In genomic region chr15:74234598-74234875, GRCh38 we compare ENCODE assay signal across 23 cellular contexts. TPM values are rescaled to one million over a fixed set of nuclear protein-coding genes. Genes with fewer than 3 reads are reported as not detected.
"Had no signal": no experiment of that assay in that cellular context is flagged by ENCODE, and none has a peak within 500 bp of the region (broad histone marks: within the 10 kb centered on the region; RNA-seq: fewer than 3 reads in every experiment).

No MANE protein-coding gene starts in this region.

- H3K4me1 Mint-ChIP-seq: activated T-helper 17 cell treated with anti-CD3 and anti-CD28 coated beads, Interleukin-2, amount 50 U/mL, for 72 hours; stimulated activated effector memory CD8-positive, alpha-beta T cell treated with anti-CD3 and anti-CD28 coated beads, Interleukin-12 subunit alpha, Interleukin-12 subunit beta, amount 100 ng/mL, for 72 hours; stimulated activated naive CD8-positive, alpha-beta T cell treated with anti-CD3 and anti-CD28 coated beads, Interleukin-15, amount 100 ng/mL, for 72 hours had no signal

- H3K9me3 ChIP-seq: right lobe of liver, tibial nerve had no signal

- H3K27ac ChIP-seq: brain microvascular endothelial cell, right lobe of liver, skin epidermis, tibial nerve had no signal

- H3K36me3 ChIP-seq: brain microvascular endothelial cell, right lobe of liver, tibial nerve had no signal

- H3K4me3 Mint-ChIP-seq: activated T-cell treated with anti-CD3 and anti-CD28 coated beads, Interleukin-2, amount 50 U/mL, for 24 hours; activated T-helper 17 cell treated with anti-CD3 and anti-CD28 coated beads, Interleukin-2, amount 50 U/mL, for 72 hours; effector memory CD8-positive, alpha-beta T cell; nephron progenitor cell; stimulated activated effector memory CD8-positive, alpha-beta T cell treated with anti-CD3 and anti-CD28 coated beads, Interleukin-12 subunit alpha, Interleukin-12 subunit beta, amount 100 ng/mL, for 72 hours; stimulated activated naive CD8-positive, alpha-beta T cell treated with anti-CD3 and anti-CD28 coated beads, Interleukin-15, amount 100 ng/mL, for 72 hours; T-helper 2 cell treated with Interferon-gamma antibody and Interleukin-4, amounts not matched to agents 5 μg/mL and 100 μg/mL, for 36 hours had no signal

- H3K4me3 ChIP-seq: dorsolateral prefrontal cortex, right lobe of liver, skin epidermis, tibial nerve had no signal

- H3K27ac Mint-ChIP-seq: activated naive CD4-positive, alpha-beta T cell treated with anti-CD3 and anti-CD28 coated beads, Interleukin-2, amount 50 U/mL, for 72 hours; activated T-cell treated with anti-CD3 and anti-CD28 coated beads, Interleukin-2, amount 50 U/mL, for 24 hours; activated T-helper 17 cell treated with anti-CD3 and anti-CD28 coated beads, Interleukin-2, amount 50 U/mL, for 72 hours; effector memory CD8-positive, alpha-beta T cell; nephron progenitor cell; stimulated activated effector memory CD8-positive, alpha-beta T cell treated with anti-CD3 and anti-CD28 coated beads, Interleukin-12 subunit alpha, Interleukin-12 subunit beta, amount 100 ng/mL, for 72 hours; T-helper 2 cell treated with Interferon-gamma antibody and Interleukin-4, amounts not matched to agents 5 μg/mL and 100 μg/mL, for 36 hours had no signal

- DNase-seq: activated T-cell treated with anti-CD3 and anti-CD28 coated beads, Interleukin-2, amount 50 U/mL, for 24 hours; aorta; brain microvascular endothelial cell; dorsolateral prefrontal cortex; effector memory CD8-positive, alpha-beta T cell; glutamatergic neuron; hypothalamus; nephron progenitor cell; occipital lobe; right lobe of liver; stimulated activated CD4-positive, alpha-beta T cell treated with anti-CD3 and anti-CD28 coated beads, Interleukin-2, amount 100 ng/mL, for 24 hours; stimulated activated naive CD8-positive, alpha-beta T cell treated with anti-CD3 and anti-CD28 coated beads, Interleukin-15, amount 100 ng/mL, for 72 hours had no signal

- H3K27me3 Mint-ChIP-seq: activated T-cell treated with anti-CD3 and anti-CD28 coated beads, Interleukin-2, amount 50 U/mL, for 24 hours had no signal

- ATAC-seq: activated naive CD4-positive, alpha-beta T cell treated with anti-CD3 and anti-CD28 coated beads, Interleukin-2, amount 50 U/mL, for 72 hours; activated T-helper 17 cell treated with anti-CD3 and anti-CD28 coated beads, Interleukin-2, amount 50 U/mL, for 72 hours; effector memory CD8-positive, alpha-beta T cell; esophagus mucosa; right lobe of liver; stimulated activated naive CD8-positive, alpha-beta T cell treated with anti-CD3 and anti-CD28 coated beads, Interleukin-15, amount 100 ng/mL, for 72 hours had no signal

- H3K36me3 Mint-ChIP-seq: activated naive CD4-positive, alpha-beta T cell treated with anti-CD3 and anti-CD28 coated beads, Interleukin-2, amount 50 U/mL, for 72 hours; stimulated activated effector memory CD8-positive, alpha-beta T cell treated with anti-CD3 and anti-CD28 coated beads, Interleukin-12 subunit alpha, Interleukin-12 subunit beta, amount 100 ng/mL, for 72 hours had no signal

- H3K9me3 Mint-ChIP-seq: activated naive CD4-positive, alpha-beta T cell treated with anti-CD3 and anti-CD28 coated beads, Interleukin-2, amount 50 U/mL, for 72 hours; activated T-cell treated with anti-CD3 and anti-CD28 coated beads, Interleukin-2, amount 50 U/mL, for 24 hours; activated T-helper 17 cell treated with anti-CD3 and anti-CD28 coated beads, Interleukin-2, amount 50 U/mL, for 72 hours; effector memory CD8-positive, alpha-beta T cell; nephron progenitor cell; stimulated activated effector memory CD8-positive, alpha-beta T cell treated with anti-CD3 and anti-CD28 coated beads, Interleukin-12 subunit alpha, Interleukin-12 subunit beta, amount 100 ng/mL, for 72 hours; stimulated activated naive CD8-positive, alpha-beta T cell treated with anti-CD3 and anti-CD28 coated beads, Interleukin-15, amount 100 ng/mL, for 72 hours; T-helper 2 cell treated with Interferon-gamma antibody and Interleukin-4, amounts not matched to agents 5 μg/mL and 100 μg/mL, for 36 hours had no signal

- H3K27me3 ChIP-seq: brain microvascular endothelial cell, right lobe of liver had no signal

RNA-seq across cellular contexts. Expression of gene CCDC33, which starts 1.6 kb away (rescaled TPM):
- total RNA-seq: activated naive CD4-positive, alpha-beta T cell treated with anti-CD3 and anti-CD28 coated beads, Interleukin-2, amount 50 U/mL, for 72 hours; activated T-helper 17 cell treated with anti-CD3 and anti-CD28 coated beads, Interleukin-2, amount 50 U/mL, for 72 hours; aorta; endothelial cell of umbilical vein; liver; mononuclear cell; myocyte; occipital lobe; right lobe of liver; tibial nerve had no signal
- polyA plus RNA-seq: aorta, endothelial cell of umbilical vein, liver had no signal

RNA-seq across cellular contexts. Expression of gene STRA6, which starts 31.9 kb away (rescaled TPM):
- total RNA-seq: activated T-helper 17 cell treated with anti-CD3 and anti-CD28 coated beads, Interleukin-2, amount 50 U/mL, for 72 hours; endothelial cell of umbilical vein; mononuclear cell; myocyte had no signal
- polyA plus RNA-seq: endothelial cell of umbilical vein, liver had no signal
